ENCODE assay signal across 1 cellular context in the genomic region with DNA sequence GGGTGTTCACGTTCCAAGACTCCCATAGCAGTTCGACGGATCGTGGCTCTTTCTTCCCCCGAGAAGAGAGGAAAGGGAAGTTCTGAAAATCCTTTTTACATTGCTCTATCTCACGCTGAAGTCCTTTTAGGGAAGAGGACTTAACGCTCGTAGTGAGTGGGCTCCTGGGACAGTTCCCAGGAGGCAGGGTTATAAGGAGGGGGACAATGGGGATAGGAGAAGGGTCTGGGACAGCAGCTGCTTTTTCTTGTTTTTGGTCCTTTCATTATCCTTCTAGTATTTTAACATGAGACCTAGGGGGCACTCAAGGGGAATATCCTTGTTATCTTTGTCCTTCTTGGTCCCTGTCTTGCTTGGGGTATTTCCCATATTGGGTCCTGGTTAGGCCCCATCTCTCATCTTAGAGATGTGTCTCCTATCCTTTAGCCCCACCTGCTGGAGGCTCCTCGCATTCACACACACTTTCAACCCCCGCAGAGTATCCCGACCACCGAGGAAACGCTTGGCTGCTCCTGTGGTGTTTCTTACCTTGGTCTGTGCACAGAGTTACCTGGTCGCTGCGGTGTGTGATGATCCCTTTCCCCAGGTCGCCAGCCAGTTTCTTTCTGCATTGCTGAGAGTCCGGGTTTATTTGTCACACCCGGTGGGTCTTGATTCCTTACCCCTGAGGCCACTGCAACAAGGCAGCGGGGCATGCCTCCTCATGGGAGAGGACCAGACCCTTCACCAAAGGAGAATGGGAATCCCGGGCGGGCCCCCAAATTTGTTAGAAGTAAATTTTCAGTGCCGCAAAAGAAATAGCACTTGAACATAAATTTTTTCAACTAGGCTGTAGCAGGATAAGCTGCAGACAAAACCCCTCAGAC.
TF ChIP-seq lines count a peak whose summit lies in the region.

No MANE protein-coding gene starts in this region.

TF ChIP-seq in GM23338, 12 proteins besides CTCF, POLR2A, EP300 and RAD21 (continued from another document):
- TF ChIP-seq, protein P1, sequence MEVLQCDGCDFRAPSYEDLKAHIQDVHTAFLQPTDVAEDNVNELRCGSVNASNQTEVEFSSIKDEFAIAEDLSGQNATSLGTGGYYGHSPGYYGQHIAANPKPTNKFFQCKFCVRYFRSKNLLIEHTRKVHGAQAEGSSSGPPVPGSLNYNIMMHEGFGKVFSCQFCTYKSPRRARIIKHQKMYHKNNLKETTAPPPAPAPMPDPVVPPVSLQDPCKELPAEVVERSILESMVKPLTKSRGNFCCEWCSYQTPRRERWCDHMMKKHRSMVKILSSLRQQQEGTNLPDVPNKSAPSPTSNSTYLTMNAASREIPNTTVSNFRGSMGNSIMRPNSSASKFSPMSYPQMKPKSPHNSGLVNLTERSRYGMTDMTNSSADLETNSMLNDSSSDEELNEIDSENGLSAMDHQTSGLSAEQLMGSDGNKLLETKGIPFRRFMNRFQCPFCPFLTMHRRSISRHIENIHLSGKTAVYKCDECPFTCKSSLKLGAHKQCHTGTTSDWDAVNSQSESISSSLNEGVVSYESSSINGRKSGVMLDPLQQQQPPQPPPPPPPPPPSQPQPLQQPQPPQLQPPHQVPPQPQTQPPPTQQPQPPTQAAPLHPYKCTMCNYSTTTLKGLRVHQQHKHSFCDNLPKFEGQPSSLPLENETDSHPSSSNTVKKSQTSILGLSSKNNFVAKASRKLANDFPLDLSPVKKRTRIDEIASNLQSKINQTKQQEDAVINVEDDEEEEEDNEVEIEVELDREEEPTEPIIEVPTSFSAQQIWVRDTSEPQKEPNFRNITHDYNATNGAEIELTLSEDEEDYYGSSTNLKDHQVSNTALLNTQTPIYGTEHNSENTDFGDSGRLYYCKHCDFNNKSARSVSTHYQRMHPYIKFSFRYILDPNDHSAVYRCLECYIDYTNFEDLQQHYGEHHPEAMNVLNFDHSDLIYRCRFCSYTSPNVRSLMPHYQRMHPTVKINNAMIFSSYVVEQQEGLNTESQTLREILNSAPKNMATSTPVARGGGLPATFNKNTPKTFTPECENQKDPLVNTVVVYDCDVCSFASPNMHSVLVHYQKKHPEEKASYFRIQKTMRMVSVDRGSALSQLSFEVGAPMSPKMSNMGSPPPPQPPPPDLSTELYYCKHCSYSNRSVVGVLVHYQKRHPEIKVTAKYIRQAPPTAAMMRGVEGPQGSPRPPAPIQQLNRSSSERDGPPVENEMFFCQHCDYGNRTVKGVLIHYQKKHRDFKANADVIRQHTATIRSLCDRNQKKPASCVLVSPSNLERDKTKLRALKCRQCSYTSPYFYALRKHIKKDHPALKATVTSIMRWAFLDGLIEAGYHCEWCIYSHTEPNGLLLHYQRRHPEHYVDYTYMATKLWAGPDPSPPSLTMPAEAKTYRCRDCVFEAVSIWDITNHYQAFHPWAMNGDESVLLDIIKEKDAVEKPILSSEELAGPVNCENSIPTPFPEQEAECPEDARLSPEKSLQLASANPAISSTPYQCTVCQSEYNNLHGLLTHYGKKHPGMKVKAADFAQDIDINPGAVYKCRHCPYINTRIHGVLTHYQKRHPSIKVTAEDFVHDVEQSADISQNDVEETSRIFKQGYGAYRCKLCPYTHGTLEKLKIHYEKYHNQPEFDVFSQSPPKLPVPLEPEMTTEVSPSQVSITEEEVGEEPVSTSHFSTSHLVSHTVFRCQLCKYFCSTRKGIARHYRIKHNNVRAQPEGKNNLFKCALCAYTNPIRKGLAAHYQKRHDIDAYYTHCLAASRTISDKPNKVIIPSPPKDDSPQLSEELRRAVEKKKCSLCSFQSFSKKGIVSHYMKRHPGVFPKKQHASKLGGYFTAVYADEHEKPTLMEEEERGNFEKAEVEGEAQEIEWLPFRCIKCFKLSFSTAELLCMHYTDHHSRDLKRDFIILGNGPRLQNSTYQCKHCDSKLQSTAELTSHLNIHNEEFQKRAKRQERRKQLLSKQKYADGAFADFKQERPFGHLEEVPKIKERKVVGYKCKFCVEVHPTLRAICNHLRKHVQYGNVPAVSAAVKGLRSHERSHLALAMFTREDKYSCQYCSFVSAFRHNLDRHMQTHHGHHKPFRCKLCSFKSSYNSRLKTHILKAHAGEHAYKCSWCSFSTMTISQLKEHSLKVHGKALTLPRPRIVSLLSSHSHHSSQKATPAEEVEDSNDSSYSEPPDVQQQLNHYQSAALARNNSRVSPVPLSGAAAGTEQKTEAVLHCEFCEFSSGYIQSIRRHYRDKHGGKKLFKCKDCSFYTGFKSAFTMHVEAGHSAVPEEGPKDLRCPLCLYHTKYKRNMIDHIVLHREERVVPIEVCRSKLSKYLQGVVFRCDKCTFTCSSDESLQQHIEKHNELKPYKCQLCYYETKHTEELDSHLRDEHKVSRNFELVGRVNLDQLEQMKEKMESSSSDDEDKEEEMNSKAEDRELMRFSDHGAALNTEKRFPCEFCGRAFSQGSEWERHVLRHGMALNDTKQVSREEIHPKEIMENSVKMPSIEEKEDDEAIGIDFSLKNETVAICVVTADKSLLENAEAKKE (CRISPR knock-in tag; IDR thresholded peaks at IDR 0.05): no peak
- TF ChIP-seq POLR2AphosphoS5 (IDR thresholded peaks at IDR 0.05; ENCODE audit: low read depth) (no peak), EZH2phosphoT487 (IDR thresholded peaks at IDR 0.05; ENCODE audit: unreplicated experiment) (no peak), STAT1 (IDR thresholded peaks at IDR 0.05; ENCODE audit: unreplicated experiment) (no peak)
- TF ChIP-seq, protein P2, sequence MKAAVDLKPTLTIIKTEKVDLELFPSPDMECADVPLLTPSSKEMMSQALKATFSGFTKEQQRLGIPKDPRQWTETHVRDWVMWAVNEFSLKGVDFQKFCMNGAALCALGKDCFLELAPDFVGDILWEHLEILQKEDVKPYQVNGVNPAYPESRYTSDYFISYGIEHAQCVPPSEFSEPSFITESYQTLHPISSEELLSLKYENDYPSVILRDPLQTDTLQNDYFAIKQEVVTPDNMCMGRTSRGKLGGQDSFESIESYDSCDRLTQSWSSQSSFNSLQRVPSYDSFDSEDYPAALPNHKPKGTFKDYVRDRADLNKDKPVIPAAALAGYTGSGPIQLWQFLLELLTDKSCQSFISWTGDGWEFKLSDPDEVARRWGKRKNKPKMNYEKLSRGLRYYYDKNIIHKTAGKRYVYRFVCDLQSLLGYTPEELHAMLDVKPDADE (IDR thresholded peaks at IDR 0.05): no peak
- TF ChIP-seq, protein P3, sequence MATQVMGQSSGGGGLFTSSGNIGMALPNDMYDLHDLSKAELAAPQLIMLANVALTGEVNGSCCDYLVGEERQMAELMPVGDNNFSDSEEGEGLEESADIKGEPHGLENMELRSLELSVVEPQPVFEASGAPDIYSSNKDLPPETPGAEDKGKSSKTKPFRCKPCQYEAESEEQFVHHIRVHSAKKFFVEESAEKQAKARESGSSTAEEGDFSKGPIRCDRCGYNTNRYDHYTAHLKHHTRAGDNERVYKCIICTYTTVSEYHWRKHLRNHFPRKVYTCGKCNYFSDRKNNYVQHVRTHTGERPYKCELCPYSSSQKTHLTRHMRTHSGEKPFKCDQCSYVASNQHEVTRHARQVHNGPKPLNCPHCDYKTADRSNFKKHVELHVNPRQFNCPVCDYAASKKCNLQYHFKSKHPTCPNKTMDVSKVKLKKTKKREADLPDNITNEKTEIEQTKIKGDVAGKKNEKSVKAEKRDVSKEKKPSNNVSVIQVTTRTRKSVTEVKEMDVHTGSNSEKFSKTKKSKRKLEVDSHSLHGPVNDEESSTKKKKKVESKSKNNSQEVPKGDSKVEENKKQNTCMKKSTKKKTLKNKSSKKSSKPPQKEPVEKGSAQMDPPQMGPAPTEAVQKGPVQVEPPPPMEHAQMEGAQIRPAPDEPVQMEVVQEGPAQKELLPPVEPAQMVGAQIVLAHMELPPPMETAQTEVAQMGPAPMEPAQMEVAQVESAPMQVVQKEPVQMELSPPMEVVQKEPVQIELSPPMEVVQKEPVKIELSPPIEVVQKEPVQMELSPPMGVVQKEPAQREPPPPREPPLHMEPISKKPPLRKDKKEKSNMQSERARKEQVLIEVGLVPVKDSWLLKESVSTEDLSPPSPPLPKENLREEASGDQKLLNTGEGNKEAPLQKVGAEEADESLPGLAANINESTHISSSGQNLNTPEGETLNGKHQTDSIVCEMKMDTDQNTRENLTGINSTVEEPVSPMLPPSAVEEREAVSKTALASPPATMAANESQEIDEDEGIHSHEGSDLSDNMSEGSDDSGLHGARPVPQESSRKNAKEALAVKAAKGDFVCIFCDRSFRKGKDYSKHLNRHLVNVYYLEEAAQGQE (IDR thresholded peaks at IDR 0.05; ENCODE audit: unreplicated experiment): no peak
